Comparison of ENCODE assay signal across 29 cellular contexts in the genomic region with DNA sequence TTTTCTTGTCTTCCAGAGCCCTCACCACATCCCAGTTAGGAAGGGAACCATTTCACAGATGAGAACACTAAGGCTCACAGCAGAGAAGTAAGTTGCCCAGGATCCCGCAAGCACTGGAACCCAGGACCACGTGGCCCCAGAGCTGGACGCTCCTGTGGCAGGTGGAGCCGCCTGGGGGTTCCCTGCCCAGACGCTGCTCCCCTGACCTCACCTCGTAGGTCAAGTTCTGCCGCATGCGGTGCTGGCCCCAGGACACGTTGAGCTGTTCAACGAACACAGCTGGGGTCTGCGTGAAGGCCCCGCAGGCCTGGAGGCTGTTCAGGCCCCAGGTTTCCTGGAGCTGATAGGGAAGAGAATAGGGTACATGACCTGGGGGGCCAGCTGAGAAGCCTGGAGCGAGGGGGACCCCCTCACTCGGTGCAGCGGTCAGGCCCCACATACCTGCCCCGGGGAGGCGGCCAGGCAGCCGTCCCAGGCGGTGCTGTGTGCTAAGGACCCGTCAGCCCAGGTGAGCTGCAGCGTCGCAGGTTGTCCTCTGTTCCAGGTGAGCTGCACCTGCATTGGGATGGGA.
"Had no signal": no experiment of that assay in that cellular context is flagged by ENCODE, and none has a peak within 500 bp of the region (broad histone marks: within the 10 kb centered on the region; RNA-seq: fewer than 3 reads in every experiment).

No MANE protein-coding gene starts in this region.

- H3K27me3 ChIP-seq: hepatocyte, pancreas, testis, uterus had no signal

- H3K4me1 Mint-ChIP-seq: activated CD4-positive, alpha-beta memory T cell treated with anti-CD3 and anti-CD28 coated beads, Interleukin-2, amount 10 ng/mL, durations not matched to agents 7 days and 5 days; activated CD4-positive, alpha-beta T cell treated with anti-CD3 and anti-CD28 coated beads, Interleukin-2, amount 10 ng/mL, durations not matched to agents 7 days and 5 days; activated naive CD8-positive, alpha-beta T cell treated with anti-CD3 and anti-CD28 coated beads, Interleukin-2, amount 50 U/mL, for 24 hours; activated T-helper 17 cell treated with anti-CD3 and anti-CD28 coated beads, Interleukin-2, amount 50 U/mL, for 72 hours had no signal

- H3K79me2 ChIP-seq: hepatocyte had no signal

- H3K4me3 ChIP-seq: hepatocyte, lung, mucosa of descending colon, pancreas, testis, uterus had no signal

- H3K4me1 ChIP-seq: uterus had no signal

- H3K27ac Mint-ChIP-seq: activated CD4-positive, alpha-beta memory T cell treated with anti-CD3 and anti-CD28 coated beads, Interleukin-2, amount 10 ng/mL, durations not matched to agents 7 days and 5 days; activated CD4-positive, alpha-beta T cell treated with anti-CD3 and anti-CD28 coated beads, Interleukin-2, amount 10 ng/mL, durations not matched to agents 7 days and 5 days; activated naive CD8-positive, alpha-beta T cell treated with anti-CD3 and anti-CD28 coated beads, Interleukin-2, amount 50 U/mL, for 24 hours; activated T-cell treated with anti-CD3 and anti-CD28 coated beads, Interleukin-2, amount 50 U/mL, for 24 hours; activated T-helper 17 cell treated with anti-CD3 and anti-CD28 coated beads, Interleukin-2, amount 50 U/mL, for 72 hours; dendritic cell treated with granulocyte-macrophage colony-stimulating factor and Interleukin-4, amounts not matched to agents 40 ng/mL and 50 ng/mL, for 4 days; nephron progenitor cell; T-helper 17 cell had no signal

- H3K9me3 Mint-ChIP-seq: activated CD4-positive, alpha-beta memory T cell treated with anti-CD3 and anti-CD28 coated beads, Interleukin-2, amount 10 ng/mL, durations not matched to agents 7 days and 5 days; activated CD4-positive, alpha-beta T cell treated with anti-CD3 and anti-CD28 coated beads, Interleukin-2, amount 10 ng/mL, durations not matched to agents 7 days and 5 days; activated naive CD8-positive, alpha-beta T cell treated with anti-CD3 and anti-CD28 coated beads, Interleukin-2, amount 50 U/mL, for 24 hours; activated T-cell treated with anti-CD3 and anti-CD28 coated beads, Interleukin-2, amount 50 U/mL, for 24 hours; activated T-helper 17 cell treated with anti-CD3 and anti-CD28 coated beads, Interleukin-2, amount 50 U/mL, for 72 hours; dendritic cell treated with granulocyte-macrophage colony-stimulating factor and Interleukin-4, amounts not matched to agents 40 ng/mL and 50 ng/mL, for 4 days; nephron progenitor cell had no signal

- FAIRE-seq: endometrium, frontal cortex, keratinocyte, pancreas had no signal

- ATAC-seq: activated CD4-positive, CD25-positive, alpha-beta regulatory T cell treated with anti-CD3 and anti-CD28 coated beads, Interleukin-2, amount 50 U/mL, for 24 hours; activated naive CD8-positive, alpha-beta T cell treated with anti-CD3 and anti-CD28 coated beads, Interleukin-2, amount 50 U/mL, for 24 hours; activated T-helper 17 cell treated with anti-CD3 and anti-CD28 coated beads, Interleukin-2, amount 50 U/mL, for 72 hours; mucosa of descending colon; pancreas; right cardiac atrium; stimulated activated naive CD8-positive, alpha-beta T cell treated with anti-CD3 and anti-CD28 coated beads, Interleukin-15, Interleukin-2, amounts not matched to agents 100 U/mL and 50 U/mL, for 24 hours; T-helper 17 cell had no signal

- H3K4me3 Mint-ChIP-seq: activated CD4-positive, alpha-beta memory T cell treated with anti-CD3 and anti-CD28 coated beads, Interleukin-2, amount 10 ng/mL, durations not matched to agents 7 days and 5 days; activated CD4-positive, alpha-beta T cell treated with anti-CD3 and anti-CD28 coated beads, Interleukin-2, amount 10 ng/mL, durations not matched to agents 7 days and 5 days; activated naive CD8-positive, alpha-beta T cell treated with anti-CD3 and anti-CD28 coated beads, Interleukin-2, amount 50 U/mL, for 24 hours; activated T-cell treated with anti-CD3 and anti-CD28 coated beads, Interleukin-2, amount 50 U/mL, for 24 hours; activated T-helper 17 cell treated with anti-CD3 and anti-CD28 coated beads, Interleukin-2, amount 50 U/mL, for 72 hours; dendritic cell treated with granulocyte-macrophage colony-stimulating factor and Interleukin-4, amounts not matched to agents 40 ng/mL and 50 ng/mL, for 4 days; nephron progenitor cell; T-helper 17 cell had no signal

- H3K27ac ChIP-seq: hepatocyte, pancreas, testis, uterus, WERI-Rb-1 had no signal

- DNase-seq: activated CD4-positive, alpha-beta memory T cell treated with anti-CD3 and anti-CD28 coated beads, Interleukin-2, amount 10 ng/mL, durations not matched to agents 7 days and 5 days; activated CD4-positive, alpha-beta T cell treated with anti-CD3 and anti-CD28 coated beads, Interleukin-2, amount 10 ng/mL, durations not matched to agents 7 days and 5 days; activated CD8-positive, alpha-beta memory T cell treated with anti-CD3 and anti-CD28 coated beads, Interleukin-2, amount 50 U/mL, for 48 hours; activated gamma-delta T cell treated with Interleukin-2 at 50 U/mL for 16 hours; activated naive CD4-positive, alpha-beta T cell treated with anti-CD3 and anti-CD28 coated beads, Interleukin-2, amount 50 U/mL, for 16 hours; activated naive CD8-positive, alpha-beta T cell treated with anti-CD3 and anti-CD28 coated beads, Interleukin-2, amount 50 U/mL, for 24 hours; activated T-cell treated with anti-CD3 and anti-CD28 coated beads, Interleukin-2, amount 50 U/mL, for 24 hours; amygdala; central memory CD4-positive, alpha-beta T cell; mucosa of descending colon; nephron progenitor cell; stimulated activated CD4-positive, alpha-beta T cell treated with anti-CD3 and anti-CD28 coated beads, Interleukin-2, amount 100 ng/mL, for 48 hours; stimulated activated naive CD8-positive, alpha-beta T cell treated with anti-CD3 and anti-CD28 coated beads, Interleukin-15, Interleukin-2, amounts not matched to agents 100 U/mL and 50 U/mL, for 24 hours; T-helper 17 cell; T1000; testis; trophoblast cell; uterus had no signal

- H3K36me3 ChIP-seq: pancreas, uterus, WERI-Rb-1 had no signal

- H3K9me3 ChIP-seq: mucosa of descending colon, pancreas, testis, uterus had no signal

- H3K4me2 ChIP-seq: hepatocyte had no signal

- H3K27me3 Mint-ChIP-seq: activated CD4-positive, alpha-beta T cell treated with anti-CD3 and anti-CD28 coated beads, Interleukin-2, amount 10 ng/mL, durations not matched to agents 7 days and 5 days; activated naive CD8-positive, alpha-beta T cell treated with anti-CD3 and anti-CD28 coated beads, Interleukin-2, amount 50 U/mL, for 24 hours; activated T-cell treated with anti-CD3 and anti-CD28 coated beads, Interleukin-2, amount 50 U/mL, for 24 hours; activated T-helper 17 cell treated with anti-CD3 and anti-CD28 coated beads, Interleukin-2, amount 50 U/mL, for 72 hours had no signal

- H2AFZ ChIP-seq: hepatocyte had no signal
